ENCODE assay signal across 29 cellular contexts in genomic region chr16:57924514-57924913, GRCh38. TPM values are rescaled to one million over a fixed set of nuclear protein-coding genes. Genes with fewer than 3 reads are reported as not detected.
"Had no signal": no experiment of that assay in that cellular context is flagged by ENCODE, and none has a peak within 500 bp of the region (broad histone marks: within the 10 kb centered on the region; RNA-seq: fewer than 3 reads in every experiment).

No MANE protein-coding gene starts in this region.

- H2AFZ ChIP-seq: neural progenitor cell had no signal

- FAIRE-seq: colon had no signal

- H3K27me3 ChIP-seq: dorsolateral prefrontal cortex, foreskin keratinocyte, neural progenitor cell, right atrium auricular region, sigmoid colon, transverse colon, upper lobe of right lung, uterus had no signal

- H3K36me3 ChIP-seq: esophagus muscularis mucosa, gastroesophageal sphincter, heart right ventricle, neural progenitor cell, prostate gland, right atrium auricular region, sigmoid colon, suprapubic skin, transverse colon, upper lobe of right lung, uterus had no signal

- H3K4me2 ChIP-seq: neural progenitor cell had no signal

- H3K4me1 ChIP-seq: esophagus muscularis mucosa, gastroesophageal sphincter, heart right ventricle, neural progenitor cell, prostate gland, right atrium auricular region, sigmoid colon, suprapubic skin, transverse colon, upper lobe of right lung, uterus had no signal

- H3K9me3 ChIP-seq: gastroesophageal sphincter, mucosa of descending colon, prostate gland, right atrium auricular region, sigmoid colon, suprapubic skin, transverse colon, upper lobe of right lung, uterus had no signal

- ATAC-seq: gastroesophageal sphincter; heart right ventricle; left lobe of liver; mucosa of descending colon; stimulated activated naive CD8-positive, alpha-beta T cell treated with anti-CD3 and anti-CD28 coated beads, Interleukin-15, amount 100 ng/mL, for 72 hours; upper lobe of right lung had no signal

- H3K9ac ChIP-seq: neural progenitor cell had no signal

- DNase-seq: dorsolateral prefrontal cortex; effector CD4-positive, alpha-beta T cell; endodermal cell; heart right ventricle; hippocampal formation; islet precursor cell; mucosa of descending colon; naive B cell; sigmoid colon; stimulated activated CD4-positive, alpha-beta T cell treated with anti-CD3 and anti-CD28 coated beads, Interleukin-4, amount 100 ng/mL, for 4 hours; stimulated activated naive CD4-positive, alpha-beta T cell; stimulated activated naive CD8-positive, alpha-beta T cell treated with anti-CD3 and anti-CD28 coated beads, Interleukin-15, amount 100 ng/mL, for 72 hours; transverse colon; upper lobe of right lung; uterus had no signal

- H3K4me3 ChIP-seq: dorsolateral prefrontal cortex, esophagus muscularis mucosa, gastroesophageal sphincter, heart right ventricle, lung, mucosa of descending colon, neural progenitor cell, prostate gland, right atrium auricular region, sigmoid colon, suprapubic skin, transverse colon, upper lobe of right lung, uterus had no signal

- H3K27ac ChIP-seq: dorsolateral prefrontal cortex, esophagus muscularis mucosa, foreskin keratinocyte, gastroesophageal sphincter, heart right ventricle, neural progenitor cell, prostate gland, right atrium auricular region, sigmoid colon, suprapubic skin, transverse colon, upper lobe of right lung, uterus had no signal

RNA-seq across cellular contexts. Expression of gene CNGB1, which starts 46.4 kb away (rescaled TPM):
- total RNA-seq: fibroblast of lung, heart right ventricle, left lobe of liver, osteoblast, right atrium auricular region, skeletal muscle tissue, upper lobe of right lung, uterus had no signal
- polyA plus RNA-seq: fibroblast of lung, heart right ventricle, liver had no signal
